3 cellular contexts compared by ENCODE assay signal in genomic region chr1:2879591-2879990, GRCh38.
"Had no signal": no experiment of that assay in that cellular context is flagged by ENCODE, and none has a peak within 500 bp of the region (broad histone marks: within the 10 kb centered on the region; RNA-seq: fewer than 3 reads in every experiment).

No MANE protein-coding gene starts in this region.

- DNase-seq: GDM1, GF-D8 had no signal

- H3K4me3 ChIP-seq: GM12878 had no signal
